Comparison of ENCODE assay signal across 2 cellular contexts in genomic region chr2:132646805-132647115, GRCh38.
TF ChIP-seq lines count a peak whose summit lies in the region.

No MANE protein-coding gene starts in this region.

TF ChIP-seq in SK-N-SH, 30 proteins besides CTCF, POLR2A, EP300 and RAD21 (continued from another document):
- TF ChIP-seq REST (IDR thresholded peaks at IDR 0.05; ENCODE audit: low read depth, low read length) = no peak
- TF ChIP-seq RXRA (IDR thresholded peaks at IDR 0.05; ENCODE audit: borderline replicate concordance, low read depth) = no peak
- TF ChIP-seq RCOR1 (IDR thresholded peaks at IDR 0.05; ENCODE audit: low read length) = no peak

TF ChIP-seq in SK-N-SH treated with all-trans-retinoic acid at 6 μM for 48 hours, 23 proteins besides CTCF, POLR2A, EP300 and RAD21 (continued from another document):
- TF ChIP-seq TSHZ2 (CRISPR knock-in tag; IDR thresholded peaks at IDR 0.05) = no peak
- no peak for TF ChIP-seq OSR1 (CRISPR knock-in tag; IDR thresholded peaks at IDR 0.05)
